In the genomic region with DNA sequence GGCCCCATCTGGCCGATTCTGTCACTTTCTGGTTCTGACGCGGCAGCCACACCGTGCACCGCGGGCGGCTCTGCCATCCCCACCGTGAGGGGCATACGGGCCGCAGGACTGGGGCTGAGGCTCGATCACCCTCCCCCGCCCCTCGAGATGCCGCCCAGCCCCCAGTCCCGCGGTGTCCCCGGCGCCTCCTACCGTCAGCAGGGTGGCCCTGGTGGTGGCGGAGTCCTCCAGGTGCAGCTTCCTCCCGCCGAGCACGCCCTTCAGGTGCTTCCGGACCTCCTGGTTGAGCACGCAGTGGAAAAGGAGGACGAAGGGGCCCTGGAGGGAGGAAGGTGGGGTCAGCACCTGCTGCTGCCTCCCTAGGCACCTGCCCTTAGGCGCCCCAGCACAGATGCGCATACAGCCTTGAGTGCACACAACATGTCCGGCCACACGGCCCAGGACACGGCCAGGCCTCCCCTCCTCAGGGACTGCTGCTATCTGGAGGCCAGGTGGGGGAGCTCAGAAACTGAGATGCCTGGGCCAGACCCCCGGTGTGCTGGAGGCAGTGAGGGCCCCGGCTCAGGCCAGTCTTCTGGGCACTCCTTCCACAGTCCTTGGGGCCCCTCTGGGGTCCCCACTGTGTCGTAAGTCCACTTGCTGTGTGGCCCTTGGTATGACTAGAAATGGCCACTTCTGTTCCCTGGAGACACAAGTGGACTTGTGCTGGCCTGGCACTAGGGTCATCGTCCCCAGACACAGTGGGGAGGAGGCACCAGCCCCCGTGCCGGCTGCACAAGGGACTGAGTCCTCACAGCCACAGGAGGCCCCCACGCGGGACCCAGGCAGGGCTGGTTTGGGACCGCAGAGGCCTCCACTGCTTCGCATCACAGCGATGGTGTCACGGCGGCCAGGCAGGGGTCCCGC, we compare ENCODE assay signal across 13 cellular contexts. TPM values are rescaled to one million over a fixed set of nuclear protein-coding genes. Genes with fewer than 3 reads are reported as not detected.
DNase-seq lines count a peak whose midpoint lies in the region; ATAC-seq and TF ChIP-seq lines count a peak whose summit lies in the region.
"Had no signal": no experiment of that assay in that cellular context is flagged by ENCODE, and none has a peak within 500 bp of the region (broad histone marks: within the 10 kb centered on the region; RNA-seq: fewer than 3 reads in every experiment).

No MANE protein-coding gene starts in this region.

- no peak overlapping the region for H3K27ac ChIP-seq in Panc1 (ENCODE audit: low read length)
- H3K27ac ChIP-seq: gastrocnemius medialis, SK-N-MC had no signal

- CTCF ChIA-PET in Panc1 (lab: Charles Lee), result interaction anchor here (0.8 to 1.5 kb wide), 10 partner anchors 10 to 197 kb away, joined by 3 to 15 read pairs (median 3); a partner anchor contains a TSS

- no peaks in the 10 kb centered on the region for H3K9me3 ChIP-seq in Panc1 (ENCODE audit: control insufficient read depth, insufficient read depth, low read depth, low read length)
- H3K9me3 ChIP-seq: gastrocnemius medialis had no signal

- ATAC-seq in Panc1 (peak; percentile 43), naive B cell (ENCODE audit: low read depth in 2 of 2) (peak in 1 of 2 donors; percentile 51)

- H3K4me3 Mint-ChIP-seq in naive B cell, result peak overlapping the region in 3 of 8 donors; percentile 10 to 64 (median 47)
- H3K4me3 Mint-ChIP-seq: activated B cell treated with CpG ODN at 0.5 μM for 24 hours had no signal

- H3K27me3 Mint-ChIP-seq in naive B cell, result peaks cover 0 to 28% (median 9%) of the 10 kb centered on the region in 3 donors
- H3K27me3 Mint-ChIP-seq: activated B cell treated with CpG ODN at 0.5 μM for 24 hours had no signal

- H3K36me3 Mint-ChIP-seq in naive B cell, result peaks cover 0 to 16% of the 10 kb centered on the region in 2 donors

- POLR2A ChIA-PET in Panc1 (lab: Charles Lee), result no interaction called here

- H3K9me3 Mint-ChIP-seq in naive B cell, result no peaks in the 10 kb centered on the region
- H3K9me3 Mint-ChIP-seq: activated B cell treated with CpG ODN at 0.5 μM for 24 hours; activated T-helper 2 cell treated with anti-CD3 and anti-CD28 coated beads, Interferon-gamma antibody, Interleukin-2, Interleukin-4, amounts not matched to agents 10 μg/mL and 5 μg/mL and 100 μg/mL, durations not matched to agents 14 hours and 24 hours and 36 hours had no signal

- H3K4me1 Mint-ChIP-seq in naive B cell, result peaks cover 17 to 24% (median 21%) of the 10 kb centered on the region in 3 donors

- H3K36me3 ChIP-seq in Panc1 (ENCODE audit: control insufficient read depth, insufficient read depth, low read length), result no peaks in the 10 kb centered on the region
- H3K36me3 ChIP-seq: gastrocnemius medialis had no signal

- no TSS peak for BruUV-seq in Panc1 (replicated peaks; lab: Mats Ljungman, UMichigan)

- no peaks in the 10 kb centered on the region for H3K27me3 ChIP-seq in Panc1 (ENCODE audit: control insufficient read depth, insufficient read depth, low read length)

- in situ Hi-C loops in Panc1 (cut with HindIII; ENCODE audit: low pct_unique_long_range_greater_than_20kb, low sequenced_read_pairs), result no loop called here

- DNase-seq in NCI-H146 (lab: John Stamatoyannopoulos, UW), result peak; percentile 9
- no peak for DNase-seq in NCI-H146 treated with DMSO at 0.1 percent for 48 hours (lab: John Stamatoyannopoulos, UW; ENCODE audit: unreplicated experiment)
- DNase-seq in DMS53 (lab: John Stamatoyannopoulos, UW), result peak; percentile 97
- DNase-seq in Panc1 (ENCODE audit: low read depth, low spot score), result no peak
- DNase-seq in naive B cell, result peak; percentile 79
- DNase-seq in stimulated activated CD8-positive, alpha-beta memory T cell treated with anti-CD3 and anti-CD28 coated beads, Interleukin-4, amount 100 ng/mL, for 48 hours, result no peak
- DNase-seq in NCI-H526 treated with DMSO at 0.1 percent for 48 hours (lab: John Stamatoyannopoulos, UW), result no peak
- DNase-seq in activated CD8-positive, alpha-beta memory T cell treated with anti-CD3 and anti-CD28 coated beads for 24 hours, result no peak
- DNase-seq: HCEC 1CT had no signal

- H3K4me1 ChIP-seq in Panc1 (ENCODE audit: control insufficient read depth, insufficient read depth, low read length), result no peaks in the 10 kb centered on the region
- H3K4me1 ChIP-seq: gastrocnemius medialis had no signal

- peak overlapping the region in 1 of 6 donors; percentile 93 for H3K27ac Mint-ChIP-seq in naive B cell
- H3K27ac Mint-ChIP-seq: activated B cell treated with CpG ODN at 0.5 μM for 24 hours; activated T-helper 2 cell treated with anti-CD3 and anti-CD28 coated beads, Interferon-gamma antibody, Interleukin-2, Interleukin-4, amounts not matched to agents 10 μg/mL and 5 μg/mL and 100 μg/mL, durations not matched to agents 14 hours and 24 hours and 36 hours had no signal

- H3K4me3 ChIP-seq in Panc1 (ENCODE audit: low read depth in 2 of 2, low read length in 2 of 2), result no peak overlapping the region
- H3K4me3 ChIP-seq: gastrocnemius medialis, SK-N-MC had no signal

- intact Hi-C loops in Panc1 (cut with micrococcal nuclease; ENCODE audit: unreplicated experiment), result loop anchor here (2.0 kb wide), 1 partner anchor 176 kb away; no protein-coding TSS in a partner anchor

- no peak for TF ChIP-seq CTCF in Panc1 (IDR thresholded peaks at IDR 0.05)

RNA-seq across cellular contexts. Expression of a gene that starts 31.5 kb away (rescaled TPM):
- 48.8 TPM for total RNA-seq in Panc1 (2021; ENCODE audit: unreplicated experiment)
- 32.8 TPM for polyA plus RNA-seq in Panc1 (2012; ENCODE audit: insufficient read length)
- 10 to 100 TPM; 11.1 to 24.6 (median 17.4) TPM for polyA plus RNA-seq in naive B cell (ENCODE audit: low read depth in 6 of 6)

Comparison
In these comparisons a context has a peak if more than half of its experiments do, and no peak if none do; other contexts are left out.
1. DNase-seq: peak in NCI-H146 (single experiment), DMS53 (single experiment) and naive B cell (single experiment); none in NCI-H146 treated with DMSO at 0.1 percent for 48 hours (single experiment), Panc1 (single experiment), stimulated activated CD8-positive, alpha-beta memory T cell treated with anti-CD3 and anti-CD28 coated beads, Interleukin-4, amount 100 ng/mL, for 48 hours (single experiment), NCI-H526 treated with DMSO at 0.1 percent for 48 hours (single experiment) and activated CD8-positive, alpha-beta memory T cell treated with anti-CD3 and anti-CD28 coated beads for 24 hours (single experiment).